Comparison of ENCODE assay signal across 1 cellular context in the genomic region with DNA sequence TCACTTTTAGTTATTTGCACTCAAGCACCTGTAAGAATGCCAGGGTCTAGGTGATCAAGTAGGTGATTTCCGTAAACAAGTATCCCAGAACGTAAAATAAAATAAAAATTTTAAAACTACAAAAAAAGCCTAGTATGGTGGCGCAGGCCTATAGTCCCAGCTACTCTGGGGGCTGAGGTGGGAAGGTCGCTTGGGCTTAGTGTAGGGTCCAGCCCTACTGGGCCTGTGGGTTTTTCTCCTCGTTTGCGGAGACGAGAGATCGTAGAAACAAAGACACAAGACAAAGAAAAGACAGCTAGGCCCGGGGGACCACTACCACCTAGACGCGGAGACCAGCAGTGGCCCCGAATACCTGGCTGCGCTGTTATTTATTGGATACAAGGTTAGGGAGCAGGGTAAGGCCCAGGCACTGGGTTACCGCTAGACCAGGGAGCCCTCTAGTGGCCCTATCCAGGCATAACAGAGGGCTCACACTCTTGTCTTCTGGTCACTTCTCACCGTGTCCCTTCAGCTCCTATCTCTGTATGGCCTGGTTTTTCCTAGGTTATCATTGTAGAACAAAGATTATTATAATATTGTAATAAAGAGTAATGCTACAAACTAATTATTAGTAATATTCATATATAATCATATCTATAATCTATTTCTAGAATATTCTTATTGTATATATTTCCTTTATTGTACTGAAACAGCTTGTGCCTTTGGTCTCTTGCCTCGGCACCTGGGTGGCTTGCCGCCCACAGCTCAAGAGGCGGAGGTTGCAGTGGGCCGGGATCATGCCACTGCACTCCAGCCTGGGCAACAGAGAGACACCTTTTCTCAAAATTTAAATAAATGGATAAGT.
TF ChIP-seq lines count a peak whose summit lies in the region.

No MANE protein-coding gene starts in this region.

TF ChIP-seq in H1, 55 proteins besides CTCF, POLR2A, EP300 and RAD21:
- no peak for TF ChIP-seq CTBP2 (IDR thresholded peaks at IDR 0.05; ENCODE audit: borderline replicate concordance, insufficient read depth, insufficient read length, low read length)
- TF ChIP-seq CBX8 (IDR thresholded peaks at IDR 0.05; ENCODE audit: borderline replicate concordance, low read depth, low read length), result no peak
- no peak for TF ChIP-seq SP4 (IDR thresholded peaks at IDR 0.05; ENCODE audit: low read length)
- no peak for TF ChIP-seq TEAD4 (IDR thresholded peaks at IDR 0.05; ENCODE audit: low read depth, low read length)
- no peak for TF ChIP-seq CBX5 (IDR thresholded peaks at IDR 0.05; ENCODE audit: low read depth, low read length)
- TF ChIP-seq TAF1 (IDR thresholded peaks at IDR 0.05; ENCODE audit: low read depth, low read length), result no peak
- TF ChIP-seq SRF (IDR thresholded peaks at IDR 0.05; ENCODE audit: low read depth, low read length), result no peak
- no peak for TF ChIP-seq ASH2L (IDR thresholded peaks at IDR 0.05; ENCODE audit: low read length)
- no peak for TF ChIP-seq SIRT6 (IDR thresholded peaks at IDR 0.05; ENCODE audit: low read length)
